ENCODE assay signal across 12 cellular contexts in genomic region chr2:190891370-190891769, GRCh38. TPM values are rescaled to one million over a fixed set of nuclear protein-coding genes. Genes with fewer than 3 reads are reported as not detected.
A peak's percentile ranks its signal among the peaks of the same experiment; 100 is the strongest.
DNase-seq lines count a peak whose midpoint lies in the region; ATAC-seq and TF ChIP-seq lines count a peak whose summit lies in the region.
"Had no signal": no experiment of that assay in that cellular context is flagged by ENCODE, and none has a peak within 500 bp of the region (broad histone marks: within the 10 kb centered on the region; RNA-seq: fewer than 3 reads in every experiment).

No MANE protein-coding gene starts in this region.

- peak overlapping the region; percentile 13 for H3K27ac Mint-ChIP-seq in GM23338
- peak overlapping the region; percentile 19 to 46 for H3K27ac Mint-ChIP-seq in natural killer cell treated with Interleukin-12 subunit alpha and Interleukin-12 subunit beta and Interleukin-15 and Interleukin-18, amount 100 ng/mL, for 72 hours
- H3K27ac Mint-ChIP-seq: activated CD8-positive, alpha-beta memory T cell treated with anti-CD3 and anti-CD28 coated beads, Interleukin-2, amount 10 ng/mL, durations not matched to agents 7 days and 5 days; nephron had no signal

- H3K4me1 ChIP-seq in GM23338 (ENCODE audit: insufficient read depth): peaks cover 28% of the 10 kb centered on the region
- H3K4me1 ChIP-seq in foreskin keratinocyte: peaks cover 13% of the 10 kb centered on the region

- H3K4me3 ChIP-seq in GM23338: no peak overlapping the region
- no peak overlapping the region for H3K4me3 ChIP-seq in NB4 (ENCODE audit: low read depth, low read length)

- no peak overlapping the region for H3K4me3 Mint-ChIP-seq in GM23338
- peak overlapping the region; percentile 22 for H3K4me3 Mint-ChIP-seq in natural killer cell treated with Interleukin-12 subunit alpha and Interleukin-12 subunit beta and Interleukin-15 and Interleukin-18, amount 100 ng/mL, for 72 hours
- H3K4me3 Mint-ChIP-seq: activated CD8-positive, alpha-beta memory T cell treated with anti-CD3 and anti-CD28 coated beads, Interleukin-2, amount 10 ng/mL, durations not matched to agents 7 days and 5 days; nephron had no signal

- H3K79me2 ChIP-seq in GM23338 (replicated peaks; ENCODE audit: insufficient read depth): peaks cover 86% of the 10 kb centered on the region

- no peak for DNase-seq in GM23338 (ENCODE audit: low spot score)
- DNase-seq in NB4 (ENCODE audit: low read depth): peak; percentile 75
- DNase-seq in natural killer cell treated with Interleukin-12 subunit alpha and Interleukin-12 subunit beta and Interleukin-15 and Interleukin-18, amount 100 ng/mL, for 72 hours (ENCODE audit: low spot score): no peak
- no peak for DNase-seq in AG08396 (ENCODE audit: low spot score)
- no peak for DNase-seq in putamen (ENCODE audit: low spot score)
- DNase-seq in foreskin keratinocyte: no peak
- no peak for DNase-seq in activated gamma-delta T cell treated with Interleukin-2 at 50 U/mL for 16 hours
- DNase-seq: activated CD8-positive, alpha-beta memory T cell treated with anti-CD3 and anti-CD28 coated beads, Interleukin-2, amount 10 ng/mL, durations not matched to agents 7 days and 5 days; NCI-H2171; stimulated activated naive CD4-positive, alpha-beta T cell treated with Interleukin-2 at 50 U/mL for 16 hours had no signal

- H3K9me3 Mint-ChIP-seq in GM23338: no peaks in the 10 kb centered on the region
- no peaks in the 10 kb centered on the region for H3K9me3 Mint-ChIP-seq in natural killer cell treated with Interleukin-12 subunit alpha and Interleukin-12 subunit beta and Interleukin-15 and Interleukin-18, amount 100 ng/mL, for 72 hours
- H3K9me3 Mint-ChIP-seq: nephron had no signal

- H3K4me1 Mint-ChIP-seq in GM23338: peaks cover 40% of the 10 kb centered on the region
- peaks cover 45 to 47% of the 10 kb centered on the region in 2 donors for H3K4me1 Mint-ChIP-seq in natural killer cell treated with Interleukin-12 subunit alpha and Interleukin-12 subunit beta and Interleukin-15 and Interleukin-18, amount 100 ng/mL, for 72 hours (ENCODE audit: low read depth in 2 of 2)

- TF ChIP-seq CTCF in GM23338 (conservative IDR thresholded peaks at IDR 0.05; ENCODE audit: low read depth in 2 of 2): no peak
- TF ChIP-seq CTCF in NB4 (IDR thresholded peaks at IDR 0.05; ENCODE audit: low read depth, low read length): no peak
- TF ChIP-seq CTCF in foreskin keratinocyte (conservative IDR thresholded peaks at IDR 0.05): no peak

- ATAC-seq in GM18520 (IDR thresholded peaks at IDR 0.05; ENCODE audit: unreplicated experiment): peak; percentile 42
- ATAC-seq in GM23338: no peak
- no peak for ATAC-seq in natural killer cell treated with Interleukin-12 subunit alpha and Interleukin-12 subunit beta and Interleukin-15 and Interleukin-18, amount 100 ng/mL, for 72 hours
- no peak for ATAC-seq in foreskin keratinocyte
- ATAC-seq: activated CD8-positive, alpha-beta memory T cell treated with anti-CD3 and anti-CD28 coated beads, Interleukin-2, amount 10 ng/mL, durations not matched to agents 7 days and 5 days had no signal

- no peaks in the 10 kb centered on the region for H3K27me3 ChIP-seq in GM23338 (ENCODE audit: insufficient read depth)
- H3K27me3 ChIP-seq in foreskin keratinocyte: no peaks in the 10 kb centered on the region

- H3K4me2 ChIP-seq in GM23338: no peak overlapping the region

- no peaks in the 10 kb centered on the region for H3K9me2 ChIP-seq in GM23338 (ENCODE audit: insufficient read depth)

- TF ChIP-seq POLR2A in NB4 (IDR thresholded peaks at IDR 0.05; ENCODE audit: extremely low read depth, insufficient read length): no peak

- peaks cover 17% of the 10 kb centered on the region for H4K20me1 ChIP-seq in GM23338 (replicated peaks; ENCODE audit: insufficient read depth)

- H3K36me3 ChIP-seq in GM23338 (ENCODE audit: insufficient read depth): peaks cover 9% of the 10 kb centered on the region; the same call in 1 of the 2 replicates

- H2AFZ ChIP-seq in GM23338: no peak overlapping the region

- no peaks in the 10 kb centered on the region for H3F3A ChIP-seq in GM23338 (replicated peaks; ENCODE audit: low read depth)

- H3K27ac ChIP-seq in GM23338 (ENCODE audit: low read depth): no peak overlapping the region
- no peak overlapping the region for H3K27ac ChIP-seq in foreskin keratinocyte

- H3K27me3 Mint-ChIP-seq in GM23338 (ENCODE audit: insufficient read depth, low read depth, poor library complexity): no peaks in the 10 kb centered on the region
- no peaks in the 10 kb centered on the region for H3K27me3 Mint-ChIP-seq in natural killer cell treated with Interleukin-12 subunit alpha and Interleukin-12 subunit beta and Interleukin-15 and Interleukin-18, amount 100 ng/mL, for 72 hours
- H3K27me3 Mint-ChIP-seq: activated CD8-positive, alpha-beta memory T cell treated with anti-CD3 and anti-CD28 coated beads, Interleukin-2, amount 10 ng/mL, durations not matched to agents 7 days and 5 days had no signal

- peaks cover 11% of the 10 kb centered on the region; the same call in 2 of the 3 replicates for H3K36me3 Mint-ChIP-seq in GM23338 (ENCODE audit: low read depth)
- peaks cover 12% of the 10 kb centered on the region for H3K36me3 Mint-ChIP-seq in natural killer cell treated with Interleukin-12 subunit alpha and Interleukin-12 subunit beta and Interleukin-15 and Interleukin-18, amount 100 ng/mL, for 72 hours

TF ChIP-seq in GM23338, 12 proteins besides CTCF, POLR2A, EP300 and RAD21 (continues in another document):
- TF ChIP-seq, protein P1, sequence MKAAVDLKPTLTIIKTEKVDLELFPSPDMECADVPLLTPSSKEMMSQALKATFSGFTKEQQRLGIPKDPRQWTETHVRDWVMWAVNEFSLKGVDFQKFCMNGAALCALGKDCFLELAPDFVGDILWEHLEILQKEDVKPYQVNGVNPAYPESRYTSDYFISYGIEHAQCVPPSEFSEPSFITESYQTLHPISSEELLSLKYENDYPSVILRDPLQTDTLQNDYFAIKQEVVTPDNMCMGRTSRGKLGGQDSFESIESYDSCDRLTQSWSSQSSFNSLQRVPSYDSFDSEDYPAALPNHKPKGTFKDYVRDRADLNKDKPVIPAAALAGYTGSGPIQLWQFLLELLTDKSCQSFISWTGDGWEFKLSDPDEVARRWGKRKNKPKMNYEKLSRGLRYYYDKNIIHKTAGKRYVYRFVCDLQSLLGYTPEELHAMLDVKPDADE (IDR thresholded peaks at IDR 0.05): no peak
- no peak for TF ChIP-seq ZNF331 (CRISPR knock-in tag; IDR thresholded peaks at IDR 0.05; ENCODE audit: low read depth)

RNA-seq across cellular contexts. Expression of gene GLS, which starts 10.7 kb away (rescaled TPM):
- total RNA-seq in GM23338 (2014; rRNA removed; shearing (Covaris generic)): 133 and 172 TPM in 2 replicates
- 38.1 and 43.2 TPM in 2 replicates for polyA plus RNA-seq in GM23338 (2016; fragmentation: Nextera tagmentation; extraction: Ambion mirVana)
- 100 to 1,000 TPM; 221 to 318 TPM for total RNA-seq in natural killer cell treated with Interleukin-12 subunit alpha and Interleukin-12 subunit beta and Interleukin-15 and Interleukin-18, amount 100 ng/mL, for 72 hours
- 75.9 and 94.3 TPM in 2 replicates for total RNA-seq in foreskin keratinocyte
- 15.7 and 17.1 TPM in 2 replicates for polyA plus RNA-seq in foreskin keratinocyte
